In genomic region chr19:17843908-17844490, GRCh38 we compare ENCODE assay signal across 17 cellular contexts. TPM values are rescaled to one million over a fixed set of nuclear protein-coding genes. Genes with fewer than 3 reads are reported as not detected.
DNase-seq lines count a peak whose midpoint lies in the region; ATAC-seq and TF ChIP-seq lines count a peak whose summit lies in the region.
"Had no signal": no experiment of that assay in that cellular context is flagged by ENCODE, and none has a peak within 500 bp of the region (broad histone marks: within the 10 kb centered on the region; RNA-seq: fewer than 3 reads in every experiment).

No MANE protein-coding gene starts in this region.

- CTCF ChIA-PET in activated CD4-positive, alpha-beta memory T cell treated with anti-CD3 and anti-CD28 coated beads for 36 hours (lab: Charles Lee), result interaction anchor here (0.6 to 2.7 kb wide), 2 partner anchors 11 to 378 kb away, joined by 3 to 11 read pairs; no protein-coding TSS in a partner anchor

- peak overlapping the region; percentile 6 for H3K4me3 Mint-ChIP-seq in stimulated activated naive CD8-positive, alpha-beta T cell treated with anti-CD3 and anti-CD28 coated beads, Interleukin-15, Interleukin-2, amounts not matched to agents 100 ng/mL and 50 ng/mL, for 24 hours
- no peak overlapping the region for H3K4me3 Mint-ChIP-seq in activated CD4-positive, alpha-beta memory T cell treated with anti-CD3 and anti-CD28 coated beads for 36 hours
- no peak overlapping the region for H3K4me3 Mint-ChIP-seq in chondrocyte (ENCODE audit: unreplicated experiment)
- H3K4me3 Mint-ChIP-seq: HFFc6 had no signal

- peaks cover 48% of the 10 kb centered on the region for H3K4me1 Mint-ChIP-seq in stimulated activated naive CD8-positive, alpha-beta T cell treated with anti-CD3 and anti-CD28 coated beads, Interleukin-15, Interleukin-2, amounts not matched to agents 100 ng/mL and 50 ng/mL, for 24 hours (ENCODE audit: low read depth)
- peaks cover 46% of the 10 kb centered on the region for H3K4me1 Mint-ChIP-seq in activated CD4-positive, alpha-beta memory T cell treated with anti-CD3 and anti-CD28 coated beads for 36 hours (ENCODE audit: low read depth)
- H3K4me1 Mint-ChIP-seq in chondrocyte (ENCODE audit: low read depth), result peaks cover 14% of the 10 kb centered on the region

- no peak for TF ChIP-seq CTCF in chondrocyte (IDR thresholded peaks at IDR 0.05)

- no peak for ATAC-seq in stimulated activated naive CD8-positive, alpha-beta T cell treated with anti-CD3 and anti-CD28 coated beads, Interleukin-15, Interleukin-2, amounts not matched to agents 100 U/mL and 50 U/mL, for 24 hours
- ATAC-seq in GM18505 (IDR thresholded peaks at IDR 0.05; ENCODE audit: unreplicated experiment), result no peak
- ATAC-seq: sciatic nerve had no signal

- TF ChIP-seq POLR2A in GM18505 (IDR thresholded peaks at IDR 0.05; ENCODE audit: borderline replicate concordance, extremely low read depth, insufficient read depth, insufficient read length), result no peak

- H3K27me3 Mint-ChIP-seq in stimulated activated naive CD8-positive, alpha-beta T cell treated with anti-CD3 and anti-CD28 coated beads, Interleukin-15, Interleukin-2, amounts not matched to agents 100 ng/mL and 50 ng/mL, for 24 hours, result no peaks in the 10 kb centered on the region
- H3K27me3 Mint-ChIP-seq in activated CD4-positive, alpha-beta memory T cell treated with anti-CD3 and anti-CD28 coated beads for 36 hours, result peaks cover 2% of the 10 kb centered on the region
- peaks cover 5% of the 10 kb centered on the region for H3K27me3 Mint-ChIP-seq in chondrocyte (ENCODE audit: low read depth)

- H3K36me3 Mint-ChIP-seq in stimulated activated naive CD8-positive, alpha-beta T cell treated with anti-CD3 and anti-CD28 coated beads, Interleukin-15, Interleukin-2, amounts not matched to agents 100 ng/mL and 50 ng/mL, for 24 hours (ENCODE audit: low read depth), result peaks cover 40% of the 10 kb centered on the region
- H3K36me3 Mint-ChIP-seq in activated CD4-positive, alpha-beta memory T cell treated with anti-CD3 and anti-CD28 coated beads for 36 hours, result peaks cover 55% of the 10 kb centered on the region
- H3K36me3 Mint-ChIP-seq in chondrocyte (ENCODE audit: low read depth), result no peaks in the 10 kb centered on the region

- no peak for DNase-seq in stimulated activated naive CD8-positive, alpha-beta T cell treated with anti-CD3 and anti-CD28 coated beads, Interleukin-15, Interleukin-2, amounts not matched to agents 100 U/mL and 50 U/mL, for 24 hours
- DNase-seq in activated CD4-positive, alpha-beta memory T cell treated with anti-CD3 and anti-CD28 coated beads for 36 hours, result no peak
- no peak for DNase-seq in chondrocyte (ENCODE audit: low spot score)
- DNase-seq in LoVo (ENCODE audit: low spot score), result no peak
- DNase-seq in NCI-H1048 (lab: John Stamatoyannopoulos, UW), result no peak
- no peak for DNase-seq in NCI-H748 treated with DMSO at 0.1 percent for 48 hours (lab: John Stamatoyannopoulos, UW)
- DNase-seq: dermis blood vessel endothelial cell; HFFc6; NCI-H187; NCI-H446; stimulated activated naive CD4-positive, alpha-beta T cell; trophoblast cell had no signal

- intact Hi-C loops in activated CD4-positive, alpha-beta memory T cell treated with anti-CD3 and anti-CD28 coated beads for 36 hours (cut with micrococcal nuclease), result no loop called here

- H3K9me3 Mint-ChIP-seq in stimulated activated naive CD8-positive, alpha-beta T cell treated with anti-CD3 and anti-CD28 coated beads, Interleukin-15, Interleukin-2, amounts not matched to agents 100 ng/mL and 50 ng/mL, for 24 hours, result no peaks in the 10 kb centered on the region
- H3K9me3 Mint-ChIP-seq in activated CD4-positive, alpha-beta memory T cell treated with anti-CD3 and anti-CD28 coated beads for 36 hours, result no peaks in the 10 kb centered on the region
- no peaks in the 10 kb centered on the region for H3K9me3 Mint-ChIP-seq in chondrocyte (ENCODE audit: low read depth)
- H3K9me3 Mint-ChIP-seq: HFFc6 had no signal

- POLR2A ChIA-PET in activated CD4-positive, alpha-beta memory T cell treated with anti-CD3 and anti-CD28 coated beads for 36 hours (lab: Charles Lee), result no interaction called here

- peak overlapping the region; percentile 30 for H3K27ac Mint-ChIP-seq in stimulated activated naive CD8-positive, alpha-beta T cell treated with anti-CD3 and anti-CD28 coated beads, Interleukin-15, Interleukin-2, amounts not matched to agents 100 ng/mL and 50 ng/mL, for 24 hours
- peak overlapping the region; percentile 97 for H3K27ac Mint-ChIP-seq in activated CD4-positive, alpha-beta memory T cell treated with anti-CD3 and anti-CD28 coated beads for 36 hours
- H3K27ac Mint-ChIP-seq in chondrocyte (ENCODE audit: unreplicated experiment), result peak overlapping the region; percentile 47
- H3K27ac Mint-ChIP-seq: HFFc6 had no signal

RNA-seq across cellular contexts. Expression of gene JAK3, which starts 3.8 kb away (rescaled TPM):
- 100 to 1,000 TPM; 200 to 217 TPM for total RNA-seq in activated CD4-positive, alpha-beta memory T cell treated with anti-CD3 and anti-CD28 coated beads for 36 hours
- 2.3 to 7.7 TPM (median 6.9 TPM) in 3 replicates for total RNA-seq in chondrocyte

RNA-seq across cellular contexts. Expression of gene RPL18A, which starts 15.7 kb away (rescaled TPM):
- total RNA-seq in activated CD4-positive, alpha-beta memory T cell treated with anti-CD3 and anti-CD28 coated beads for 36 hours, result 1,000 to 10,000 TPM; 3,104 to 3,138 TPM
- total RNA-seq in chondrocyte, result 1,165 to 1,501 TPM (median 1,234 TPM) in 3 replicates

RNA-seq across cellular contexts. Expression of gene INSL3, which starts 22.7 kb away (rescaled TPM):
- 1 to 10 TPM; 6.8 to 8.3 TPM for total RNA-seq in activated CD4-positive, alpha-beta memory T cell treated with anti-CD3 and anti-CD28 coated beads for 36 hours
- not detected in 3 replicates for total RNA-seq in chondrocyte
- total RNA-seq: dermis blood vessel endothelial cell, HFFc6, mucosa of gallbladder, RPMI7951, sciatic nerve had no signal

RNA-seq across cellular contexts. Expression of gene SLC5A5, which starts 27.7 kb away (rescaled TPM):
- total RNA-seq in activated CD4-positive, alpha-beta memory T cell treated with anti-CD3 and anti-CD28 coated beads for 36 hours, result 1 to 10 TPM in 1 of 2 experiments, under 1 TPM in 1; 0.87 to 1.0 TPM
- not detected in 3 replicates for total RNA-seq in chondrocyte
- total RNA-seq: dermis blood vessel endothelial cell, HFFc6, mucosa of gallbladder, RPMI7951, sciatic nerve had no signal

RNA-seq across cellular contexts. Expression of gene B3GNT3, which starts 49.1 kb away (rescaled TPM):
- total RNA-seq in activated CD4-positive, alpha-beta memory T cell treated with anti-CD3 and anti-CD28 coated beads for 36 hours, result under 1 TPM; 0.26 to 0.34 TPM
- not detected in 3 replicates for total RNA-seq in chondrocyte
- total RNA-seq: dermis blood vessel endothelial cell, HFFc6 had no signal

Comparison
In these comparisons a context has a peak if more than half of its experiments do, and no peak if none do; other contexts are left out.
1. H3K27ac Mint-ChIP-seq: peak in every context shown above with its lines; median percentile 97 in activated CD4-positive, alpha-beta memory T cell treated with anti-CD3 and anti-CD28 coated beads for 36 hours; 47 in chondrocyte; 30 in stimulated activated naive CD8-positive, alpha-beta T cell treated with anti-CD3 and anti-CD28 coated beads, Interleukin-15, Interleukin-2, amounts not matched to agents 100 ng/mL and 50 ng/mL, for 24 hours.
2. RNA of gene JAK3, which starts 3.8 kb away (total RNA-seq): 200 to 217 TPM in activated CD4-positive, alpha-beta memory T cell treated with anti-CD3 and anti-CD28 coated beads for 36 hours; 2.3 to 7.7 TPM in chondrocyte; every median in the first group is over 10 times any median in the second.